28 cellular contexts compared by ENCODE assay signal in the genomic region with DNA sequence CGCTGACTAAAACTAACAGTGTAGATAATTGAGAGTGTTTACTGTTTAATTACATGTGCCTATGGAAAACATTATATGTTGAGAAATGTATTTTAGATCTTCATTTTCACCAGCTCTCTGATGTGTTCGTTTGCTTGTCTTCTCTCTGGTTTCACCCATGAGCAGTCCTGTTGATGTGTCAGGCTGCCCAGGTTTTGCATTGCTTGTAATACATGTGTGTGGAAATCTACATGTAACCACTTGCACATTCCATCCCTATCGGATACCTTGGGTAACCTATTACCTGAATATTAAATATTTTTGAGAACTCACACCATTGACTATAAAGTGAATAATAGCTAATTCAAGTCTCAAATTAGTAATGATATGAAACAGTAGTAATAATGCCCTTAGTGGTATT. TPM values are rescaled to one million over a fixed set of nuclear protein-coding genes. Genes with fewer than 3 reads are reported as not detected.
A peak's percentile ranks its signal among the peaks of the same experiment; 100 is the strongest.
DNase-seq lines count a peak whose midpoint lies in the region; ATAC-seq, FAIRE-seq and TF ChIP-seq lines count a peak whose summit lies in the region.
"Had no signal": no experiment of that assay in that cellular context is flagged by ENCODE, and none has a peak within 500 bp of the region (broad histone marks: within the 10 kb centered on the region; RNA-seq: fewer than 3 reads in every experiment).

No MANE protein-coding gene starts in this region.

- intact Hi-C loops in activated naive CD4-positive, alpha-beta T cell treated with anti-CD3 and anti-CD28 coated beads for 36 hours (cut with micrococcal nuclease), result loop anchor here (2.0 kb wide), 1 partner anchor 19 kb away; no protein-coding TSS in a partner anchor

- POLR2A ChIA-PET in WTC11 (lab: Charles Lee), result interaction anchor here (1.2 kb wide), 1 partner anchor 123 kb away, joined by 3 read pairs; no protein-coding TSS in a partner anchor

- no peaks in the 10 kb centered on the region for H3K27me3 Mint-ChIP-seq in activated naive CD4-positive, alpha-beta T cell treated with anti-CD3 and anti-CD28 coated beads for 36 hours (ENCODE audit: low read depth)
- no peaks in the 10 kb centered on the region for H3K27me3 Mint-ChIP-seq in activated naive CD4-positive, alpha-beta T cell treated with anti-CD3 and anti-CD28 coated beads, Interleukin-2, amount 10 ng/mL, durations not matched to agents 7 days and 5 days
- H3K27me3 Mint-ChIP-seq in WTC11 (ENCODE audit: low read depth), result no peaks in the 10 kb centered on the region
- H3K27me3 Mint-ChIP-seq: activated CD4-positive, alpha-beta memory T cell treated with anti-CD3 and anti-CD28 coated beads, Interleukin-2, amount 10 ng/mL, durations not matched to agents 7 days and 5 days; B cell; stimulated activated memory B cell treated with anti-CD40 and anti-IgM and Interleukin-4, amounts not matched to agents 10 μg/mL and 1 μg/mL and 100 μg/mL, for 72 hours had no signal

- TF ChIP-seq CTCF in WTC11 (IDR thresholded peaks at IDR 0.05) (no peak), epithelial cell of esophagus (IDR thresholded peaks at IDR 0.05; ENCODE audit: insufficient read depth, low read depth, low read length, missing control alignments) (no peak)

- H3K4me3 ChIP-seq in epithelial cell of esophagus (ENCODE audit: low read length), result no peak overlapping the region
- H3K4me3 ChIP-seq: A549, body of pancreas, gastroesophageal sphincter, hepatocyte, lower lobe of right lung, neural progenitor cell, pancreas, suprapubic skin had no signal

- no peak for TF ChIP-seq POLR2A in GM12892 (IDR thresholded peaks at IDR 0.05; ENCODE audit: low read depth, low read length)

- no peak for DNase-seq in activated naive CD4-positive, alpha-beta T cell treated with anti-CD3 and anti-CD28 coated beads for 36 hours
- DNase-seq in activated naive CD4-positive, alpha-beta T cell treated with anti-CD3 and anti-CD28 coated beads, Interleukin-2, amount 10 ng/mL, durations not matched to agents 7 days and 5 days, result no peak
- no peak for DNase-seq in WTC11 (ENCODE audit: low spot score)
- peak; percentile 65 for DNase-seq in epithelial cell of esophagus (ENCODE audit: low read depth)
- no peak for DNase-seq in stimulated activated effector memory CD8-positive, alpha-beta T cell treated with anti-CD3 and anti-CD28 coated beads, Interleukin-12 subunit alpha, Interleukin-12 subunit beta, amount 100 ng/mL, for 72 hours (ENCODE audit: low spot score in 2 of 2)
- DNase-seq in NCI-H446 treated with DMSO at 0.1 percent for 48 hours (lab: John Stamatoyannopoulos, UW), result no peak
- DNase-seq in AG20443 (ENCODE audit: low spot score), result no peak
- DNase-seq in GM12892 (ENCODE audit: insufficient read length), result no peak
- DNase-seq: activated CD4-positive, alpha-beta memory T cell treated with anti-CD3 and anti-CD28 coated beads, Interleukin-2, amount 10 ng/mL, durations not matched to agents 7 days and 5 days; activated CD4-positive, alpha-beta T cell treated with anti-CD3 and anti-CD28 coated beads for 1 hour; activated gamma-delta T cell; body of pancreas; COR-L47; Kasumi-1; lower lobe of right lung; MV-4-11; NCI-H1436 treated with DMSO at 0.1 percent for 48 hours; pancreas; SHP77 treated with DMSO at 0.1 percent for 48 hours had no signal

- CTCF ChIA-PET in activated naive CD4-positive, alpha-beta T cell treated with anti-CD3 and anti-CD28 coated beads for 36 hours (lab: Charles Lee), result interaction anchor here (0.7 to 1.1 kb wide), 3 partner anchors 12 to 66 kb away, joined by 3 to 7 read pairs (median 4); no protein-coding TSS in a partner anchor
- CTCF ChIA-PET in activated naive CD4-positive, alpha-beta T cell treated with anti-CD3 and anti-CD28 coated beads, Interleukin-2, amount 10 ng/mL, durations not matched to agents 7 days and 5 days (lab: Charles Lee), result interaction anchor here (2.4 kb wide), 1 partner anchor 10 kb away, joined by 6 read pairs; no protein-coding TSS in a partner anchor
- CTCF ChIA-PET in WTC11 (lab: Charles Lee), result no interaction called here

- no peak for FAIRE-seq in GM12892 (lab: Jason Lieb, UNC)
- FAIRE-seq: pancreas, RCC 7860 had no signal

- H3K4me1 Mint-ChIP-seq in activated naive CD4-positive, alpha-beta T cell treated with anti-CD3 and anti-CD28 coated beads for 36 hours (ENCODE audit: low read depth), result peaks cover 80% of the 10 kb centered on the region
- peaks cover 32% of the 10 kb centered on the region for H3K4me1 Mint-ChIP-seq in activated naive CD4-positive, alpha-beta T cell treated with anti-CD3 and anti-CD28 coated beads, Interleukin-2, amount 10 ng/mL, durations not matched to agents 7 days and 5 days
- H3K4me1 Mint-ChIP-seq in WTC11, result peaks cover 51% of the 10 kb centered on the region
- H3K4me1 Mint-ChIP-seq in stimulated activated effector memory CD8-positive, alpha-beta T cell treated with anti-CD3 and anti-CD28 coated beads, Interleukin-12 subunit alpha, Interleukin-12 subunit beta, amount 100 ng/mL, for 72 hours, result peaks cover 79% of the 10 kb centered on the region

- H3K9me3 Mint-ChIP-seq in activated naive CD4-positive, alpha-beta T cell treated with anti-CD3 and anti-CD28 coated beads for 36 hours, result peaks cover 1% of the 10 kb centered on the region
- no peaks in the 10 kb centered on the region for H3K9me3 Mint-ChIP-seq in activated naive CD4-positive, alpha-beta T cell treated with anti-CD3 and anti-CD28 coated beads, Interleukin-2, amount 10 ng/mL, durations not matched to agents 7 days and 5 days
- no peaks in the 10 kb centered on the region for H3K9me3 Mint-ChIP-seq in WTC11
- H3K9me3 Mint-ChIP-seq in stimulated activated effector memory CD8-positive, alpha-beta T cell treated with anti-CD3 and anti-CD28 coated beads, Interleukin-12 subunit alpha, Interleukin-12 subunit beta, amount 100 ng/mL, for 72 hours, result no peaks in the 10 kb centered on the region
- H3K9me3 Mint-ChIP-seq: activated CD4-positive, alpha-beta memory T cell treated with anti-CD3 and anti-CD28 coated beads, Interleukin-2, amount 10 ng/mL, durations not matched to agents 7 days and 5 days; stimulated activated memory B cell treated with anti-CD40 and anti-IgM and Interleukin-4, amounts not matched to agents 10 μg/mL and 1 μg/mL and 100 μg/mL, for 72 hours; T-helper 2 cell treated with Interferon-gamma antibody and Interleukin-4, amounts not matched to agents 5 μg/mL and 100 μg/mL, for 36 hours had no signal

- H3K36me3 Mint-ChIP-seq in activated naive CD4-positive, alpha-beta T cell treated with anti-CD3 and anti-CD28 coated beads for 36 hours (ENCODE audit: low read depth), result peaks cover 46% of the 10 kb centered on the region
- peaks cover 54% of the 10 kb centered on the region for H3K36me3 Mint-ChIP-seq in activated naive CD4-positive, alpha-beta T cell treated with anti-CD3 and anti-CD28 coated beads, Interleukin-2, amount 10 ng/mL, durations not matched to agents 7 days and 5 days
- H3K36me3 Mint-ChIP-seq in WTC11, result peaks cover 22% of the 10 kb centered on the region
- H3K36me3 Mint-ChIP-seq in stimulated activated effector memory CD8-positive, alpha-beta T cell treated with anti-CD3 and anti-CD28 coated beads, Interleukin-12 subunit alpha, Interleukin-12 subunit beta, amount 100 ng/mL, for 72 hours, result peaks cover 93% of the 10 kb centered on the region

- peak overlapping the region; percentile 53 for H3K27ac Mint-ChIP-seq in activated naive CD4-positive, alpha-beta T cell treated with anti-CD3 and anti-CD28 coated beads for 36 hours
- no peak overlapping the region for H3K27ac Mint-ChIP-seq in activated naive CD4-positive, alpha-beta T cell treated with anti-CD3 and anti-CD28 coated beads, Interleukin-2, amount 10 ng/mL, durations not matched to agents 7 days and 5 days
- peak overlapping the region; percentile 26 for H3K27ac Mint-ChIP-seq in WTC11
- H3K27ac Mint-ChIP-seq in stimulated activated effector memory CD8-positive, alpha-beta T cell treated with anti-CD3 and anti-CD28 coated beads, Interleukin-12 subunit alpha, Interleukin-12 subunit beta, amount 100 ng/mL, for 72 hours, result peak overlapping the region; percentile 23
- H3K27ac Mint-ChIP-seq: activated CD4-positive, alpha-beta memory T cell treated with anti-CD3 and anti-CD28 coated beads, Interleukin-2, amount 10 ng/mL, durations not matched to agents 7 days and 5 days; B cell; neural progenitor cell; stimulated activated memory B cell treated with anti-CD40 and anti-IgM and Interleukin-4, amounts not matched to agents 10 μg/mL and 1 μg/mL and 100 μg/mL, for 72 hours had no signal

- H3K4me3 Mint-ChIP-seq in activated naive CD4-positive, alpha-beta T cell treated with anti-CD3 and anti-CD28 coated beads for 36 hours, result no peak overlapping the region
- H3K4me3 Mint-ChIP-seq in activated naive CD4-positive, alpha-beta T cell treated with anti-CD3 and anti-CD28 coated beads, Interleukin-2, amount 10 ng/mL, durations not matched to agents 7 days and 5 days, result no peak overlapping the region
- H3K4me3 Mint-ChIP-seq in WTC11, result no peak overlapping the region
- no peak overlapping the region for H3K4me3 Mint-ChIP-seq in stimulated activated effector memory CD8-positive, alpha-beta T cell treated with anti-CD3 and anti-CD28 coated beads, Interleukin-12 subunit alpha, Interleukin-12 subunit beta, amount 100 ng/mL, for 72 hours
- H3K4me3 Mint-ChIP-seq: activated CD4-positive, alpha-beta memory T cell treated with anti-CD3 and anti-CD28 coated beads, Interleukin-2, amount 10 ng/mL, durations not matched to agents 7 days and 5 days; B cell; neural progenitor cell; stimulated activated memory B cell treated with anti-CD40 and anti-IgM and Interleukin-4, amounts not matched to agents 10 μg/mL and 1 μg/mL and 100 μg/mL, for 72 hours; T-helper 2 cell treated with Interferon-gamma antibody and Interleukin-4, amounts not matched to agents 5 μg/mL and 100 μg/mL, for 36 hours had no signal

- no peak for ATAC-seq in WTC11
- no peak for ATAC-seq in stimulated activated effector memory CD8-positive, alpha-beta T cell treated with anti-CD3 and anti-CD28 coated beads, Interleukin-12 subunit alpha, Interleukin-12 subunit beta, amount 100 ng/mL, for 72 hours
- ATAC-seq: A549; body of pancreas; gastroesophageal sphincter; lower lobe of right lung; pancreas; stimulated activated memory B cell treated with anti-CD40 and anti-IgM and Interleukin-4, amounts not matched to agents 10 μg/mL and 1 μg/mL and 100 μg/mL, for 72 hours had no signal

TF ChIP-seq in WTC11, 78 proteins besides CTCF, POLR2A, EP300 and RAD21:
- TF ChIP-seq ZBTB21 (CRISPR knock-in tag; IDR thresholded peaks at IDR 0.05; ENCODE audit: borderline replicate concordance), result no peak
- TF ChIP-seq NFE2L1 (CRISPR knock-in tag; IDR thresholded peaks at IDR 0.05), result no peak
- no peak for TF ChIP-seq ATF1 (CRISPR knock-in tag; IDR thresholded peaks at IDR 0.05)

RNA-seq across cellular contexts. Expression of a gene that starts 13.1 kb away (rescaled TPM):
- 10 to 100 TPM; 68.1 to 71.6 TPM for total RNA-seq in activated naive CD4-positive, alpha-beta T cell treated with anti-CD3 and anti-CD28 coated beads for 36 hours
- 70.3 to 80.4 TPM (median 78.1 TPM) in 3 replicates for total RNA-seq in WTC11 (2021)
- polyA plus RNA-seq in GM12892 (2012; ENCODE audit: missing spikeins), result 38.4 TPM

RNA-seq across cellular contexts. Expression of a gene that starts 51.7 kb away (rescaled TPM):
- total RNA-seq in activated naive CD4-positive, alpha-beta T cell treated with anti-CD3 and anti-CD28 coated beads for 36 hours, result 1 to 10 TPM; 4.1 to 5.0 TPM
- total RNA-seq in WTC11 (2021), result 2.3 to 4.3 TPM (median 3.1 TPM) in 3 replicates
- 2.4 TPM for polyA plus RNA-seq in GM12892 (2012; ENCODE audit: missing spikeins)
